29 cellular contexts compared by ENCODE assay signal in the genomic region with DNA sequence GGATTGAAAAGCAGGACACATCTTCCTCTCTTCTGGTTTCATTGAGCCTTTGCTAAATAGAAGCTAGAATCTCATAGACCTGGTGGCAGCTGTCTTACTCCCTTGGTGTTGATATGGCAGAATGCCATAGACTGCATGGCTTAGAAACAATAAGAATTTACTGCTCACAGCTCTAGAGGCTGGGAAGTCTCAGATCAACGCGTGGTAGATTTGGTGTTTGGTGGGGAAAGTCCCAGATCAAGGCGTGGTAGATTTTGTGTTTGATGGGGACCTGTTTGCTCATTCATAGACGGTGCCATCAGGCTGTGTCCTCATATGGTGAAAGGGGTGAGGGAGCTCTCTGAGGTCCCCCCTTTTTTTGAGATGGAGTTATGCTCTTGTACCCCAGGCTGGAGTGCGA. TPM values are rescaled to one million over a fixed set of nuclear protein-coding genes. Genes with fewer than 3 reads are reported as not detected.
DNase-seq lines count a peak whose midpoint lies in the region; ATAC-seq and FAIRE-seq lines count a peak whose summit lies in the region.
"Had no signal": no experiment of that assay in that cellular context is flagged by ENCODE, and none has a peak within 500 bp of the region (broad histone marks: within the 10 kb centered on the region; RNA-seq: fewer than 3 reads in every experiment).

No MANE protein-coding gene starts in this region.

- no peak overlapping the region for H3K23ac ChIP-seq in neuronal stem cell (ENCODE audit: low read depth, low read length, poor library complexity)

- H3K79me1 ChIP-seq in neuronal stem cell (ENCODE audit: low read depth, low read length) = peaks cover 3% of the 10 kb centered on the region

- H4K8ac ChIP-seq in neuronal stem cell (ENCODE audit: low read depth, low read length) = no peak overlapping the region

- CTCF ChIA-PET in activated naive CD4-positive, alpha-beta T cell treated with anti-CD3 and anti-CD28 coated beads, Interleukin-2, amount 10 ng/mL, durations not matched to agents 7 days and 5 days (lab: Charles Lee) = no interaction called here

- no peak overlapping the region for H2BK15ac ChIP-seq in neuronal stem cell (ENCODE audit: low read length)

- no peak overlapping the region for H2BK12ac ChIP-seq in neuronal stem cell (ENCODE audit: low read length)

- DNase-seq in activated naive CD4-positive, alpha-beta T cell treated with anti-CD3 and anti-CD28 coated beads, Interleukin-2, amount 50 U/mL, for 72 hours (ENCODE audit: low spot score in 2 of 2) = no peak
- no peak for DNase-seq in activated naive CD4-positive, alpha-beta T cell treated with anti-CD3 and anti-CD28 coated beads, Interleukin-2, amount 10 ng/mL, durations not matched to agents 7 days and 5 days
- DNase-seq in RPMI8226 (peak; percentile 32), neuronal stem cell (ENCODE audit: low spot score) (no peak), D341Med (ENCODE audit: low spot score) (no peak), GM19239 (ENCODE audit: insufficient read length, low spot score) (no peak)
- DNase-seq in stimulated activated effector memory CD8-positive, alpha-beta T cell treated with anti-CD3 and anti-CD28 coated beads, Interleukin-12 subunit alpha, Interleukin-12 subunit beta, amount 100 ng/mL, for 72 hours (ENCODE audit: low spot score in 2 of 2) = no peak
- DNase-seq: Caco-2; CD8-positive, alpha-beta T cell; DMS 273 treated with DMSO at 0.1 percent for 48 hours; DMS79; GDM1; IMR-90; KG1; MM.1S; NCI-H1417; NCI-H1694; NCI-H2029 treated with DMSO at 0.1 percent for 48 hours; NCI-H2227 treated with DMSO at 0.1 percent for 48 hours; NCI-H526 treated with DMSO at 0.1 percent for 48 hours; PC-9; Right ventricle myocardium superior had no signal

- H2BK5ac ChIP-seq in neuronal stem cell (ENCODE audit: low read length) = peak overlapping the region; percentile 13

- no peak overlapping the region for H2BK120ac ChIP-seq in neuronal stem cell (ENCODE audit: low read depth, low read length)

- no peak overlapping the region for H3K9ac ChIP-seq in neuronal stem cell (ENCODE audit: low read depth, low read length, poor library complexity)

- peaks cover 0 to 4% of the 10 kb centered on the region in 2 donors for H3K36me3 ChIP-seq in neuronal stem cell (replicated peaks in 1 of 2; ENCODE audit: control insufficient read depth in 2 of 2, insufficient read depth in 2 of 2, low read length in 2 of 2)
- H3K36me3 ChIP-seq: HAP-1, SJSA1 had no signal

- H2AK5ac ChIP-seq in neuronal stem cell (ENCODE audit: low read depth, low read length) = no peak overlapping the region

- H2AFZ ChIP-seq in neuronal stem cell (ENCODE audit: low read length) = no peak overlapping the region
- H2AFZ ChIP-seq: GM23338, PC-9 had no signal

- peak; percentile 45 to 63 for ATAC-seq in activated naive CD4-positive, alpha-beta T cell treated with anti-CD3 and anti-CD28 coated beads, Interleukin-2, amount 50 U/mL, for 72 hours
- peak; percentile 32 for ATAC-seq in stimulated activated effector memory CD8-positive, alpha-beta T cell treated with anti-CD3 and anti-CD28 coated beads, Interleukin-12 subunit alpha, Interleukin-12 subunit beta, amount 100 ng/mL, for 72 hours
- no peak for ATAC-seq in GM21576 (IDR thresholded peaks at IDR 0.05; ENCODE audit: unreplicated experiment)
- ATAC-seq: CD8-positive, alpha-beta T cell; GM12878; GM23338 had no signal

- H3K36me3 Mint-ChIP-seq in activated naive CD4-positive, alpha-beta T cell treated with anti-CD3 and anti-CD28 coated beads, Interleukin-2, amount 50 U/mL, for 72 hours = no peaks in the 10 kb centered on the region
- peaks cover 3% of the 10 kb centered on the region for H3K36me3 Mint-ChIP-seq in activated naive CD4-positive, alpha-beta T cell treated with anti-CD3 and anti-CD28 coated beads, Interleukin-2, amount 10 ng/mL, durations not matched to agents 7 days and 5 days
- H3K36me3 Mint-ChIP-seq in stimulated activated effector memory CD8-positive, alpha-beta T cell treated with anti-CD3 and anti-CD28 coated beads, Interleukin-12 subunit alpha, Interleukin-12 subunit beta, amount 100 ng/mL, for 72 hours = no peaks in the 10 kb centered on the region
- H3K36me3 Mint-ChIP-seq: CD8-positive, alpha-beta T cell had no signal

- no CpG with 5 or more reads among the region's 5 CpGs for WGBS in neuronal stem cell (ENCODE audit: extremely low coverage in 2 of 2, insufficient read length in 2 of 2, insufficient replicate concordance in 1 of 2), 2 donors

- no peak overlapping the region for H3K14ac ChIP-seq in neuronal stem cell (ENCODE audit: low read length)

- FAIRE-seq in GM19239 (lab: Jason Lieb, UNC) = no peak
- FAIRE-seq: GM12878 had no signal

- no peaks in the 10 kb centered on the region for H3K4me1 Mint-ChIP-seq in activated naive CD4-positive, alpha-beta T cell treated with anti-CD3 and anti-CD28 coated beads, Interleukin-2, amount 10 ng/mL, durations not matched to agents 7 days and 5 days
- peaks cover 6% of the 10 kb centered on the region for H3K4me1 Mint-ChIP-seq in stimulated activated effector memory CD8-positive, alpha-beta T cell treated with anti-CD3 and anti-CD28 coated beads, Interleukin-12 subunit alpha, Interleukin-12 subunit beta, amount 100 ng/mL, for 72 hours
- H3K4me1 Mint-ChIP-seq: B cell had no signal

- peaks cover 11 to 14% of the 10 kb centered on the region in 2 donors for H3K9me3 Mint-ChIP-seq in activated naive CD4-positive, alpha-beta T cell treated with anti-CD3 and anti-CD28 coated beads, Interleukin-2, amount 50 U/mL, for 72 hours
- peaks cover 25% of the 10 kb centered on the region for H3K9me3 Mint-ChIP-seq in activated naive CD4-positive, alpha-beta T cell treated with anti-CD3 and anti-CD28 coated beads, Interleukin-2, amount 10 ng/mL, durations not matched to agents 7 days and 5 days
- no peaks in the 10 kb centered on the region for H3K9me3 Mint-ChIP-seq in stimulated activated effector memory CD8-positive, alpha-beta T cell treated with anti-CD3 and anti-CD28 coated beads, Interleukin-12 subunit alpha, Interleukin-12 subunit beta, amount 100 ng/mL, for 72 hours
- H3K9me3 Mint-ChIP-seq: CD8-positive, alpha-beta T cell had no signal

- no peak overlapping the region for H3K27ac ChIP-seq in neuronal stem cell (replicated peaks; ENCODE audit: low read length)
- H3K27ac ChIP-seq: C4-2B, PC-9, SJSA1 had no signal

- H4K91ac ChIP-seq in neuronal stem cell (ENCODE audit: low read depth, low read length, poor library complexity) = no peak overlapping the region

- peaks cover 2 to 7% of the 10 kb centered on the region in 2 donors for H3K4me1 ChIP-seq in neuronal stem cell (ENCODE audit: control insufficient read depth in 2 of 2, insufficient read depth in 1 of 2, low read depth in 1 of 2, low read length in 2 of 2)
- H3K4me1 ChIP-seq: Caco-2, HAP-1, SJSA1 had no signal

- H3K9me3 ChIP-seq in neuronal stem cell (replicated peaks in 1 of 2; ENCODE audit: control insufficient read depth in 2 of 2, insufficient read depth in 1 of 2, low read depth in 1 of 2, low read length in 2 of 2) = peaks cover 0 to 11% of the 10 kb centered on the region in 2 donors
- H3K9me3 ChIP-seq: Caco-2, HAP-1 had no signal

- H3K4me3 Mint-ChIP-seq in activated naive CD4-positive, alpha-beta T cell treated with anti-CD3 and anti-CD28 coated beads, Interleukin-2, amount 10 ng/mL, durations not matched to agents 7 days and 5 days = no peak overlapping the region
- H3K4me3 Mint-ChIP-seq in stimulated activated effector memory CD8-positive, alpha-beta T cell treated with anti-CD3 and anti-CD28 coated beads, Interleukin-12 subunit alpha, Interleukin-12 subunit beta, amount 100 ng/mL, for 72 hours = no peak overlapping the region
- H3K4me3 Mint-ChIP-seq: B cell; CD8-positive, alpha-beta T cell; GM23338 had no signal

- no peak overlapping the region for H3K4ac ChIP-seq in neuronal stem cell (ENCODE audit: low read length)

- H3K18ac ChIP-seq in neuronal stem cell (ENCODE audit: low read length) = no peak overlapping the region

- no peak overlapping the region for H3K4me3 ChIP-seq in neuronal stem cell (ENCODE audit: low read length in 2 of 2)
- H3K4me3 ChIP-seq: GM12878, GM23338, HAP-1, PC-9, SJSA1 had no signal

- no peak overlapping the region for H3K27ac Mint-ChIP-seq in activated naive CD4-positive, alpha-beta T cell treated with anti-CD3 and anti-CD28 coated beads, Interleukin-2, amount 50 U/mL, for 72 hours
- no peak overlapping the region for H3K27ac Mint-ChIP-seq in activated naive CD4-positive, alpha-beta T cell treated with anti-CD3 and anti-CD28 coated beads, Interleukin-2, amount 10 ng/mL, durations not matched to agents 7 days and 5 days
- no peak overlapping the region for H3K27ac Mint-ChIP-seq in stimulated activated effector memory CD8-positive, alpha-beta T cell treated with anti-CD3 and anti-CD28 coated beads, Interleukin-12 subunit alpha, Interleukin-12 subunit beta, amount 100 ng/mL, for 72 hours
- H3K27ac Mint-ChIP-seq: B cell; CD8-positive, alpha-beta T cell; GM23338 had no signal

- H3K27me3 Mint-ChIP-seq in activated naive CD4-positive, alpha-beta T cell treated with anti-CD3 and anti-CD28 coated beads, Interleukin-2, amount 10 ng/mL, durations not matched to agents 7 days and 5 days = peaks cover 4% of the 10 kb centered on the region
- H3K27me3 Mint-ChIP-seq: B cell had no signal

- H3K4me2 ChIP-seq in neuronal stem cell (ENCODE audit: insufficient read depth, low read length, poor library complexity, severe bottlenecking) = no peak overlapping the region
- H3K4me2 ChIP-seq: GM23338, PC-9 had no signal

- H3K27me3 ChIP-seq in neuronal stem cell (ENCODE audit: control insufficient read depth in 3 of 3, insufficient read depth in 3 of 3, low read depth in 1 of 3, low read length in 3 of 3) = peaks cover 0 to 14% (median 3%) of the 10 kb centered on the region in 3 experiments
- H3K27me3 ChIP-seq: SJSA1 had no signal

RNA-seq across cellular contexts. Expression of a gene that starts 57.6 kb away (rescaled TPM):
- 10 to 100 TPM; 23.9 to 37.8 TPM for total RNA-seq in activated naive CD4-positive, alpha-beta T cell treated with anti-CD3 and anti-CD28 coated beads, Interleukin-2, amount 50 U/mL, for 72 hours
- polyA plus RNA-seq in neuronal stem cell (2013, experiment 1 of 2) = 57.0 TPM
- 53.8 TPM for polyA plus RNA-seq in neuronal stem cell (2013, experiment 2 of 2)
